ENCODE assay signal across 24 cellular contexts in the genomic region with DNA sequence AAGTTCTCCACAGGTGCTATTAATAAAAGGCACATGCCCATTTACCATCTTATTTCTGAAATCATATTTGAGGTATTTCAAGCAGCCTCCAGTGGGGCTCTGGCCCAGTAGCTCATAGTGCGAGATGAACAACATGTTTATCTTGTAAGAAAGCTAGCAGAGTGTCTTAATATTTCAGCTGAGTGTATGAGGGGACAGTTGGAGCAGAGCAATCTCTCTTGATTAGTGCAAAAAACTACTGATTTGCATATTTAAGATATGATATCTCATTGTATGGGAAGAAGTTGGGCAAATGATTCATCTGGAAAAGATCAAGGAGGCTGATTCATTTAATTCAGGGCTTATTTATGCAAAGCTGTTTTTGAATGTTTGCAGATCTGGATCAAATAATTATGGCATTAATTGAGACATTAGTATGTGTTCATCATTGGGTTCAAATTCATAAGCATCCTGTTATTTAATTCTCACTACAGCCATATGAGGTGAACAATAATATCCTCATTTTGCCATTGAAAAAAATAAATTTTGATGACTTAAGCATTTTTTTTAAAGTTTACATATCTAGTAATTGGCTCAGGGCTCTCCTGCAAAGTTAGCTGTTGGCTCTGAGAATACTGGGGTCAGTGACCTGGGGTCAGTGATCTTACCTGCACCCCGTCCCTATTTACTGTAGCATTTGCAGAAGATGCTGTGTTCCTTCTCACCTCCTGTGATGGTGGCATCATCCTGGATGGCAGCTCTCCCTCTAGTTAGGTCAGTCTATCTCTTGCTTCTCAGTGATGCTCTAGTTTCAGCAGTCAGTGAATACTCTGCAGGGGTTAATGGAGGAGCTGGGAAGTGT.
"Had no signal": no experiment of that assay in that cellular context is flagged by ENCODE, and none has a peak within 500 bp of the region (broad histone marks: within the 10 kb centered on the region; RNA-seq: fewer than 3 reads in every experiment).

No MANE protein-coding gene starts in this region.

- H3K9me3 ChIP-seq: esophagus squamous epithelium, heart right ventricle, sigmoid colon had no signal

- H3K4me3 Mint-ChIP-seq: activated CD4-positive, alpha-beta memory T cell treated with anti-CD3 and anti-CD28 coated beads, Interleukin-2, amount 10 ng/mL, durations not matched to agents 7 days and 5 days; activated CD4-positive, alpha-beta T cell treated with anti-CD3 and anti-CD28 coated beads, Interleukin-2, amount 10 ng/mL, durations not matched to agents 24 days and 14 days; activated CD8-positive, alpha-beta memory T cell treated with anti-CD3 and anti-CD28 coated beads, Interleukin-2, amount 10 ng/mL, durations not matched to agents 7 days and 5 days; activated naive CD8-positive, alpha-beta T cell treated with anti-CD3 and anti-CD28 coated beads, Interleukin-2, amount 50 U/mL, for 24 hours; activated T-helper 1 cell treated with anti-CD3 and anti-CD28 coated beads, Interleukin-12 subunit alpha, Interleukin-12 subunit beta, Interleukin-2, Interleukin-4 antibody, amounts not matched to agents 30 ng/mL and 10 ng/mL and 1 ng/mL, durations not matched to agents 14 hours and 24 hours and 36 hours; brain; naive thymus-derived CD4-positive, alpha-beta T cell; neural progenitor cell; stimulated activated memory B cell treated with anti-CD40 and anti-IgM and Interleukin-4, amounts not matched to agents 10 μg/mL and 1 μg/mL and 100 μg/mL, for 72 hours; T-helper 17 cell; type B pancreatic cell had no signal

- H2AFZ ChIP-seq: neural progenitor cell had no signal

- H3K36me3 ChIP-seq: esophagus squamous epithelium, heart right ventricle, sigmoid colon had no signal

- H3K36me3 Mint-ChIP-seq: activated CD8-positive, alpha-beta memory T cell treated with anti-CD3 and anti-CD28 coated beads, Interleukin-2, amount 10 ng/mL, durations not matched to agents 7 days and 5 days; brain; naive thymus-derived CD4-positive, alpha-beta T cell; neural progenitor cell; stimulated activated memory B cell treated with anti-CD40 and anti-IgM and Interleukin-4, amounts not matched to agents 10 μg/mL and 1 μg/mL and 100 μg/mL, for 72 hours; type B pancreatic cell had no signal

- FAIRE-seq: kidney had no signal

- H3K4me1 Mint-ChIP-seq: activated CD4-positive, alpha-beta memory T cell treated with anti-CD3 and anti-CD28 coated beads, Interleukin-2, amount 10 ng/mL, durations not matched to agents 7 days and 5 days; activated CD4-positive, alpha-beta T cell treated with anti-CD3 and anti-CD28 coated beads, Interleukin-2, amount 10 ng/mL, durations not matched to agents 24 days and 14 days; activated CD8-positive, alpha-beta memory T cell treated with anti-CD3 and anti-CD28 coated beads, Interleukin-2, amount 10 ng/mL, durations not matched to agents 7 days and 5 days; activated naive CD8-positive, alpha-beta T cell treated with anti-CD3 and anti-CD28 coated beads, Interleukin-2, amount 50 U/mL, for 24 hours; brain; neural progenitor cell; stimulated activated memory B cell treated with anti-CD40 and anti-IgM and Interleukin-4, amounts not matched to agents 10 μg/mL and 1 μg/mL and 100 μg/mL, for 72 hours; T-helper 17 cell had no signal

- ATAC-seq: activated CD8-positive, alpha-beta memory T cell treated with anti-CD3 and anti-CD28 coated beads, Interleukin-2, amount 10 ng/mL, durations not matched to agents 7 days and 5 days; activated naive CD8-positive, alpha-beta T cell treated with anti-CD3 and anti-CD28 coated beads, Interleukin-2, amount 50 U/mL, for 24 hours; heart right ventricle; naive thymus-derived CD4-positive, alpha-beta T cell; stimulated activated memory B cell treated with anti-CD40 and anti-IgM and Interleukin-4, amounts not matched to agents 10 μg/mL and 1 μg/mL and 100 μg/mL, for 72 hours; T-helper 17 cell had no signal

- H3K27me3 Mint-ChIP-seq: type B pancreatic cell had no signal

- H3K9me3 Mint-ChIP-seq: activated CD4-positive, alpha-beta T cell treated with anti-CD3 and anti-CD28 coated beads, Interleukin-2, amount 10 ng/mL, durations not matched to agents 24 days and 14 days; activated naive CD8-positive, alpha-beta T cell treated with anti-CD3 and anti-CD28 coated beads, Interleukin-2, amount 50 U/mL, for 24 hours; activated T-helper 1 cell treated with anti-CD3 and anti-CD28 coated beads, Interleukin-12 subunit alpha, Interleukin-12 subunit beta, Interleukin-2, Interleukin-4 antibody, amounts not matched to agents 30 ng/mL and 10 ng/mL and 1 ng/mL, durations not matched to agents 14 hours and 24 hours and 36 hours; brain; neural progenitor cell; stimulated activated memory B cell treated with anti-CD40 and anti-IgM and Interleukin-4, amounts not matched to agents 10 μg/mL and 1 μg/mL and 100 μg/mL, for 72 hours; type B pancreatic cell had no signal

- H3K4me1 ChIP-seq: heart right ventricle, neural progenitor cell, sigmoid colon had no signal

- H3K27ac ChIP-seq: heart right ventricle, neural progenitor cell, sigmoid colon had no signal

- H3K9ac ChIP-seq: neural progenitor cell had no signal

- H3K4me2 ChIP-seq: neural progenitor cell, smooth muscle cell had no signal

- H3K27ac Mint-ChIP-seq: activated CD4-positive, alpha-beta memory T cell treated with anti-CD3 and anti-CD28 coated beads, Interleukin-2, amount 10 ng/mL, durations not matched to agents 7 days and 5 days; activated CD4-positive, alpha-beta T cell treated with anti-CD3 and anti-CD28 coated beads, Interleukin-2, amount 10 ng/mL, durations not matched to agents 24 days and 14 days; activated CD8-positive, alpha-beta memory T cell treated with anti-CD3 and anti-CD28 coated beads, Interleukin-2, amount 10 ng/mL, durations not matched to agents 7 days and 5 days; activated naive CD8-positive, alpha-beta T cell treated with anti-CD3 and anti-CD28 coated beads, Interleukin-2, amount 50 U/mL, for 24 hours; activated T-helper 1 cell treated with anti-CD3 and anti-CD28 coated beads, Interleukin-12 subunit alpha, Interleukin-12 subunit beta, Interleukin-2, Interleukin-4 antibody, amounts not matched to agents 30 ng/mL and 10 ng/mL and 1 ng/mL, durations not matched to agents 14 hours and 24 hours and 36 hours; naive thymus-derived CD4-positive, alpha-beta T cell; neural progenitor cell; stimulated activated memory B cell treated with anti-CD40 and anti-IgM and Interleukin-4, amounts not matched to agents 10 μg/mL and 1 μg/mL and 100 μg/mL, for 72 hours; T-helper 17 cell; type B pancreatic cell had no signal

- H3K4me3 ChIP-seq: esophagus squamous epithelium, heart right ventricle, lung, neural progenitor cell, sigmoid colon, smooth muscle cell had no signal

- H3K27me3 ChIP-seq: esophagus squamous epithelium, heart right ventricle, neural progenitor cell, sigmoid colon had no signal

- DNase-seq: activated CD4-positive, alpha-beta memory T cell treated with anti-CD3 and anti-CD28 coated beads, Interleukin-2, amount 10 ng/mL, durations not matched to agents 7 days and 5 days; activated CD4-positive, alpha-beta T cell treated with anti-CD3 and anti-CD28 coated beads, Interleukin-2, amount 10 ng/mL, durations not matched to agents 24 days and 14 days; activated CD8-positive, alpha-beta memory T cell treated with anti-CD3 and anti-CD28 coated beads, Interleukin-2, amount 10 ng/mL, durations not matched to agents 7 days and 5 days; activated gamma-delta T cell; activated naive CD4-positive, alpha-beta T cell treated with anti-CD3 and anti-CD28 coated beads, Interleukin-2, amount 50 U/mL, for 16 hours; activated naive CD8-positive, alpha-beta T cell treated with anti-CD3 and anti-CD28 coated beads, Interleukin-2, amount 50 U/mL, for 24 hours; aorta; caudate nucleus; effector memory CD4-positive, alpha-beta T cell; esophagus squamous epithelium; heart right ventricle; kidney; naive thymus-derived CD4-positive, alpha-beta T cell; sigmoid colon; stimulated activated CD4-positive, alpha-beta T cell treated with anti-CD3 and anti-CD28 coated beads, Interleukin-15, amount 100 ng/mL, for 24 hours; SW 1271; T-helper 17 cell had no signal
